ENCODE assay signal across 8 cellular contexts in the genomic region with DNA sequence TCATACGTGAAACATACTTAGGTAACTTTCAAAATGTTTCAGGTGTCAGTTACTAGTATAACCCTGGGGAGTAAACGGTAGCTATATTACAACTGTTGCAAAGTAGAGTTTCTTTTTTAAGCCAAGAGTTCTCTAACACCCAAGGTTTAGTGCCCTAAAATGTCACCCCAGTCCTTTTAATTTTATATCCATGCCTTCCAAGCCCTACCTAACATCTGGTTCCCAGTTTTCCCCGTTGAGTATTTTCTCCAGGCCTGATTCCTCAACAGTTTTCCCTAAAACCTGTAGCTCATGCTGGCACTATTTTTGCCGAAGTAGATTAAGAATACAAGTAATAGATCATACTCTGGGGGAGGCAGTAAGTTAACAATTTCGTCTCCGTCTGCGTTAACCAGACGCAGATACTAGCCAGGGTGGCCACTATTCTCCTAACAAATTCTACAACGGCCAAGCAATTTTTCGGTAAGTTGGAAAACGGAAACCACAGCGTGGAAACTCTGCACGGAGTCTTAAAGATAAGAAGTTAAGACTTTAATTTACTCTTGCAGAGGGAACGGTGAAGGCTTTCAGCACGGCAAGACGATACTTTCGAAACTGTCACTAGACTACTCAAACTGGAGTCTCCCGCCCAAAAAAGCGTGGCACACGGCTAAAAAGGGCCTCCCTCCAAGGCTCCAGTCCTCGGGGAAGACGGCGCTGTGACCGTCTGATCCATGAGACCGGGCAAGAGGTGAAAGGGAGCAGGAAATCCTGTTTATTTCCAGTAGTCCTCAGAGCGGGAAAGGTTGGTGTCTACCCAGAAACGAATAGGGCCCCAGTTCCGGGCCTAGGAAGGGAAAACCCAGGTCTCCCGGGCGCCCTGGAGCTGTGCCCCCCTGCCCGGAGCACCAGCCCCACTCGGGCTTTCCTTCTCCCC. TPM values are rescaled to one million over a fixed set of nuclear protein-coding genes. Genes with fewer than 3 reads are reported as not detected.
A peak's percentile ranks its signal among the peaks of the same experiment; 100 is the strongest.
DNase-seq lines count a peak whose midpoint lies in the region; ATAC-seq and TF ChIP-seq lines count a peak whose summit lies in the region.

No MANE protein-coding gene starts in this region.

- H3K27me3 ChIP-seq in fibroblast of lung (ENCODE audit: control insufficient read depth, insufficient read depth, low read length): no peaks in the 10 kb centered on the region

- H3K79me2 ChIP-seq in fibroblast of lung (ENCODE audit: control insufficient read depth, insufficient read depth, low read length): peaks cover 58% of the 10 kb centered on the region

- POLR2A ChIA-PET in activated CD4-positive, alpha-beta T cell treated with anti-CD3 and anti-CD28 coated beads for 36 hours (lab: Charles Lee): interaction anchor here (1.3 to 2.1 kb wide), 10 partner anchors 10 to 1538 kb away, joined by 3 to 15 read pairs (median 7); a partner anchor contains a TSS

- peak overlapping the region; percentile 75 for H3K9ac ChIP-seq in ES-I3 (ENCODE audit: low read depth, low read length)
- H3K9ac ChIP-seq in fibroblast of lung (ENCODE audit: insufficient read depth, low read length): peak overlapping the region; percentile 98

- H3K4me3 Mint-ChIP-seq in activated CD4-positive, alpha-beta T cell treated with anti-CD3 and anti-CD28 coated beads for 36 hours: peak overlapping the region; percentile 87

- intact Hi-C loops in activated CD4-positive, alpha-beta T cell treated with anti-CD3 and anti-CD28 coated beads for 36 hours (cut with DNase I, micrococcal nuclease): loop anchor here (1.0 to 5.0 kb wide), 19 partner anchors 22 to 1884 kb away; a partner anchor contains a TSS

- H3K4me1 Mint-ChIP-seq in activated CD4-positive, alpha-beta T cell treated with anti-CD3 and anti-CD28 coated beads for 36 hours: peaks cover 45% of the 10 kb centered on the region

- peak overlapping the region; percentile 99 for H3K27ac Mint-ChIP-seq in activated CD4-positive, alpha-beta T cell treated with anti-CD3 and anti-CD28 coated beads for 36 hours

- peak; percentile 61 for DNase-seq in activated CD4-positive, alpha-beta T cell treated with anti-CD3 and anti-CD28 coated beads for 36 hours
- DNase-seq in fibroblast of lung (ENCODE audit: low read depth in 2 of 2) (no peak), omental fat pad (ENCODE audit: low spot score) (no peak), NCI-H2081 (lab: John Stamatoyannopoulos, UW) (no peak)

- H2AFZ ChIP-seq in fibroblast of lung (ENCODE audit: low read length): no peak overlapping the region

- H3K36me3 ChIP-seq in ES-I3 (ENCODE audit: insufficient read depth, low read length) (peaks cover 6% of the 10 kb centered on the region; the same call in 1 of the 2 replicates), fibroblast of lung (ENCODE audit: control insufficient read depth, insufficient read depth, low read length) (peaks cover 2% of the 10 kb centered on the region)

- H3K36me3 Mint-ChIP-seq in activated CD4-positive, alpha-beta T cell treated with anti-CD3 and anti-CD28 coated beads for 36 hours (ENCODE audit: low read depth): peaks cover 43% of the 10 kb centered on the region

- TF ChIP-seq CTCF in fibroblast of lung (conservative IDR thresholded peaks at IDR 0.05 in 1 of 2, IDR thresholded peaks at IDR 0.05 in 1 of 2; ENCODE audit: low read depth in 1 of 2, low read length in 2 of 2) (no peak), omental fat pad (IDR thresholded peaks at IDR 0.05) (no peak)

- peak overlapping the region; percentile 98 for H3K27ac ChIP-seq in fibroblast of lung (ENCODE audit: insufficient read depth, low read length)

- CTCF ChIA-PET in activated CD4-positive, alpha-beta T cell treated with anti-CD3 and anti-CD28 coated beads for 36 hours (lab: Charles Lee): interaction anchor here (0.6 to 2.9 kb wide), 13 partner anchors 22 to 1602 kb away, joined by 3 to 33 read pairs (median 3); a partner anchor contains a TSS

- H3K4me2 ChIP-seq in fibroblast of lung (ENCODE audit: extremely low read depth, insufficient read depth, low read length): peak overlapping the region; percentile 97

- H3K9me3 ChIP-seq in ES-I3 (ENCODE audit: control insufficient read depth, insufficient read depth, low read length): no peaks in the 10 kb centered on the region
- no peaks in the 10 kb centered on the region for H3K9me3 ChIP-seq in fibroblast of lung (ENCODE audit: control insufficient read depth, insufficient read depth, low read depth, low read length)

- peaks cover 5% of the 10 kb centered on the region for H4K20me1 ChIP-seq in fibroblast of lung (ENCODE audit: control insufficient read depth, extremely low read depth, insufficient read depth, low read length)

- no peaks in the 10 kb centered on the region for H3K27me3 Mint-ChIP-seq in activated CD4-positive, alpha-beta T cell treated with anti-CD3 and anti-CD28 coated beads for 36 hours

- peak overlapping the region; percentile 79 to 96 (median 88) for H3K4me3 ChIP-seq in fibroblast of lung (replicated peaks in 1 of 4; ENCODE audit: control extremely low read depth in 1 of 4, insufficient read depth in 1 of 4, low read depth in 3 of 4, low read length in 4 of 4)

- ATAC-seq in HG03066 (IDR thresholded peaks at IDR 0.05; ENCODE audit: low read depth, unreplicated experiment): peak; percentile 1
- ATAC-seq in activated CD4-positive, alpha-beta T cell treated with anti-CD3 and anti-CD28 coated beads for 36 hours: no peak
- peak; percentile 1 for ATAC-seq in omental fat pad (ENCODE audit: low FRiP score)
- ATAC-seq in HG02759 (IDR thresholded peaks at IDR 0.05; ENCODE audit: unreplicated experiment): no peak
- no peak for ATAC-seq in HG02840 (IDR thresholded peaks at IDR 0.05; ENCODE audit: low FRiP score, unreplicated experiment)

- H3K9me3 Mint-ChIP-seq in activated CD4-positive, alpha-beta T cell treated with anti-CD3 and anti-CD28 coated beads for 36 hours (ENCODE audit: low read depth): no peaks in the 10 kb centered on the region

- H3K4me1 ChIP-seq in ES-I3 (ENCODE audit: insufficient read depth, low read length): peaks cover 17% of the 10 kb centered on the region
- H3K4me1 ChIP-seq in fibroblast of lung (ENCODE audit: control insufficient read depth, extremely low read depth, insufficient read depth, low read length): peaks cover 10% of the 10 kb centered on the region

RNA-seq across cellular contexts. Expression of a gene that starts 0.9 kb away (rescaled TPM):
- 100 to 1,000 TPM; 129 to 147 TPM for total RNA-seq in activated CD4-positive, alpha-beta T cell treated with anti-CD3 and anti-CD28 coated beads for 36 hours
- total RNA-seq in fibroblast of lung (46.2 and 51.4 TPM in 2 replicates), omental fat pad (100 to 1,000 TPM in 1 of 4 donors, 10 to 100 TPM in 3; 75.3 to 117 (median 88.1) TPM)
- polyA plus RNA-seq in fibroblast of lung: 59.2 and 61.9 TPM in 2 replicates
- 54.1 and 54.4 TPM in 2 replicates for polyA plus RNA-seq in fibroblast of lung (2012)
- polyA minus RNA-seq in fibroblast of lung (ENCODE audit: low replicate concordance): 7.6 and 8.7 TPM in 2 replicates

RNA-seq across cellular contexts. Expression of a gene that starts 50.0 kb away (rescaled TPM):
- total RNA-seq in activated CD4-positive, alpha-beta T cell treated with anti-CD3 and anti-CD28 coated beads for 36 hours: 10 to 100 TPM; 41.3 to 43.1 TPM
- total RNA-seq in fibroblast of lung: 16.9 and 17.5 TPM in 2 replicates
- polyA plus RNA-seq in fibroblast of lung: 19.8 and 21.0 TPM in 2 replicates
- polyA plus RNA-seq in fibroblast of lung (2012): 30.5 and 31.6 TPM in 2 replicates
- polyA minus RNA-seq in fibroblast of lung (ENCODE audit: low replicate concordance): 25.3 and 62.5 TPM in 2 replicates
- 10 to 100 TPM; 18.0 to 29.4 (median 20.8) TPM for total RNA-seq in omental fat pad

RNA-seq across cellular contexts. Expression of a gene that starts 55.6 kb away (rescaled TPM):
- total RNA-seq in activated CD4-positive, alpha-beta T cell treated with anti-CD3 and anti-CD28 coated beads for 36 hours: under 1 TPM; 0.37 to 0.89 TPM
- 25.8 and 27.0 TPM in 2 replicates for total RNA-seq in fibroblast of lung
- polyA plus RNA-seq in fibroblast of lung: 0.58 and 1.4 TPM in 2 replicates
- polyA plus RNA-seq in fibroblast of lung (2012): 1.5 and 3.1 TPM in 2 replicates
- 2.6 and 17.7 TPM in 2 replicates for polyA minus RNA-seq in fibroblast of lung (ENCODE audit: low replicate concordance)
- 10 to 100 TPM; 12.3 to 19.9 (median 15.9) TPM for total RNA-seq in omental fat pad

RNA-seq across cellular contexts. Expression of a gene that starts 57.1 kb away (rescaled TPM):
- 1 to 10 TPM; 1.1 TPM for total RNA-seq in activated CD4-positive, alpha-beta T cell treated with anti-CD3 and anti-CD28 coated beads for 36 hours
- total RNA-seq in fibroblast of lung: 17.7 and 18.5 TPM in 2 replicates
- 12.6 and 20.8 TPM in 2 replicates for polyA plus RNA-seq in fibroblast of lung
- 15.5 and 22.1 TPM in 2 replicates for polyA plus RNA-seq in fibroblast of lung (2012)
- polyA minus RNA-seq in fibroblast of lung (ENCODE audit: low replicate concordance): 7.3 and 10.5 TPM in 2 replicates
- 10 to 100 TPM in 2 of 4 donors, 1 to 10 TPM in 2; 7.2 to 26.8 (median 9.7) TPM for total RNA-seq in omental fat pad

Comparison
In these comparisons a context has a peak if more than half of its experiments do, and no peak if none do; other contexts are left out.
1. ATAC-seq: peak in HG03066 (single experiment) and omental fat pad (single experiment); none in activated CD4-positive, alpha-beta T cell treated with anti-CD3 and anti-CD28 coated beads for 36 hours (single experiment), HG02759 (single experiment) and HG02840 (single experiment).
2. RNA of a gene that starts 55.6 kb away (total RNA-seq): 25.8 to 27.0 TPM in fibroblast of lung and 12.3 to 19.9 TPM in omental fat pad; 0.37 to 0.89 TPM in activated CD4-positive, alpha-beta T cell treated with anti-CD3 and anti-CD28 coated beads for 36 hours; every median in the first group is over 4 times any median in the second.